ENCODE assay signal across 9 cellular contexts in genomic region chr6:52087498-52087999, GRCh38. TPM values are rescaled to one million over a fixed set of nuclear protein-coding genes. Genes with fewer than 3 reads are reported as not detected.
DNase-seq lines count a peak whose midpoint lies in the region; ATAC-seq, FAIRE-seq and TF ChIP-seq lines count a peak whose summit lies in the region.
"Had no signal": no experiment of that assay in that cellular context is flagged by ENCODE, and none has a peak within 500 bp of the region (broad histone marks: within the 10 kb centered on the region; RNA-seq: fewer than 3 reads in every experiment).

PKHD1 (minus strand) TSS chr6:52087613; CDS start chr6:52084933, 2,680 bp downstream.

- H4K8ac ChIP-seq in mesendoderm (ENCODE audit: low read depth, low read length): no peak within 1 kb of the TSS

- no peaks in the 10 kb centered on the region for H3K9me3 ChIP-seq in astrocyte (ENCODE audit: insufficient read depth, low read depth, low read length)

- DNase-seq in DMS53 treated with DMSO at 0.1 percent for 48 hours (lab: John Stamatoyannopoulos, UW; ENCODE audit: unreplicated experiment) (peak; percentile 90), HPDE6-E6E7 (ENCODE audit: extremely low spot score) (peak; percentile 41), astrocyte (ENCODE audit: low read depth) (no peak), mesendoderm (peak; percentile 63), NCI-H1417 (lab: John Stamatoyannopoulos, UW) (no peak)
- no peak for DNase-seq in activated T-cell treated with anti-CD3 and anti-CD28 coated beads, Interleukin-2, amount 50 U/mL, for 1 hour
- no peak for DNase-seq in activated CD4-positive, CD25-positive, alpha-beta regulatory T cell (lab: John Stamatoyannopoulos, UW)
- DNase-seq: SIG-M5 had no signal

- H3K79me1 ChIP-seq in mesendoderm (ENCODE audit: low read length): no peaks in the 10 kb centered on the region

- no peak within 1 kb of the TSS for H3K23ac ChIP-seq in mesendoderm (ENCODE audit: low read length)

- H4K5ac ChIP-seq in mesendoderm (ENCODE audit: low read length): no peak within 1 kb of the TSS

- H3K36me3 ChIP-seq in astrocyte (ENCODE audit: insufficient read depth, low read length) (no peaks in the 10 kb centered on the region), mesendoderm (ENCODE audit: control insufficient read depth, insufficient read depth, low read length) (no peaks in the 10 kb centered on the region)

- H2BK120ac ChIP-seq in mesendoderm (ENCODE audit: low read depth, low read length): no peak within 1 kb of the TSS

- H3K4me1 Mint-ChIP-seq in astrocyte (ENCODE audit: low read depth, unreplicated experiment): peaks cover 10% of the 10 kb centered on the region
- H3K4me1 Mint-ChIP-seq in stimulated activated memory B cell treated with anti-CD40 and anti-IgM and Interleukin-4, amounts not matched to agents 10 μg/mL and 1 μg/mL and 100 μg/mL, for 72 hours: no peaks in the 10 kb centered on the region

- no peak within 1 kb of the TSS for H2AK5ac ChIP-seq in mesendoderm (ENCODE audit: low read length)

- H3K4me1 ChIP-seq in astrocyte (ENCODE audit: insufficient read depth, low read length): no peaks in the 10 kb centered on the region
- no peaks in the 10 kb centered on the region for H3K4me1 ChIP-seq in mesendoderm (ENCODE audit: control insufficient read depth, low read depth, low read length)

- H3K4me3 ChIP-seq in astrocyte (ENCODE audit: insufficient read depth, low read depth, low read length): no peak within 1 kb of the TSS
- H3K4me3 ChIP-seq in mesendoderm (ENCODE audit: low read length): no peak within 1 kb of the TSS

- no peak for ATAC-seq in stimulated activated memory B cell treated with anti-CD40 and anti-IgM and Interleukin-4, amounts not matched to agents 10 μg/mL and 1 μg/mL and 100 μg/mL, for 72 hours

- H3K27me3 Mint-ChIP-seq in astrocyte (ENCODE audit: low read depth, unreplicated experiment): no peaks in the 10 kb centered on the region
- H3K27me3 Mint-ChIP-seq in stimulated activated memory B cell treated with anti-CD40 and anti-IgM and Interleukin-4, amounts not matched to agents 10 μg/mL and 1 μg/mL and 100 μg/mL, for 72 hours: peaks cover 25% of the 10 kb centered on the region

- peak within 1 kb of the TSS; percentile 75 for H2BK15ac ChIP-seq in mesendoderm (replicated peaks; ENCODE audit: low read depth)

- H3K4me3 Mint-ChIP-seq in astrocyte (ENCODE audit: unreplicated experiment): no peak within 1 kb of the TSS
- no peak within 1 kb of the TSS for H3K4me3 Mint-ChIP-seq in stimulated activated memory B cell treated with anti-CD40 and anti-IgM and Interleukin-4, amounts not matched to agents 10 μg/mL and 1 μg/mL and 100 μg/mL, for 72 hours

- H2BK5ac ChIP-seq in mesendoderm (ENCODE audit: low read length): no peak within 1 kb of the TSS

- H3K27ac Mint-ChIP-seq in astrocyte (ENCODE audit: unreplicated experiment): peak within 1 kb of the TSS; percentile 44
- no peak within 1 kb of the TSS for H3K27ac Mint-ChIP-seq in stimulated activated memory B cell treated with anti-CD40 and anti-IgM and Interleukin-4, amounts not matched to agents 10 μg/mL and 1 μg/mL and 100 μg/mL, for 72 hours

- H3K56ac ChIP-seq in mesendoderm (ENCODE audit: low read length): peak within 1 kb of the TSS; percentile 9

- H3K4ac ChIP-seq in mesendoderm (ENCODE audit: low read depth, low read length): no peak within 1 kb of the TSS

- H3K4me2 ChIP-seq in astrocyte (ENCODE audit: low read length): no peak within 1 kb of the TSS
- H3K4me2 ChIP-seq in mesendoderm (ENCODE audit: low read length): no peak within 1 kb of the TSS

- FAIRE-seq in astrocyte (lab: Jason Lieb, UNC): no peak

- no peaks in the 10 kb centered on the region for H3K27me3 ChIP-seq in astrocyte (ENCODE audit: insufficient read depth, low read length)
- no peaks in the 10 kb centered on the region for H3K27me3 ChIP-seq in mesendoderm (ENCODE audit: insufficient read depth, low read length, poor library complexity)

- no peaks in the 10 kb centered on the region for H3K36me3 Mint-ChIP-seq in astrocyte (ENCODE audit: low read depth, unreplicated experiment)
- no peaks in the 10 kb centered on the region for H3K36me3 Mint-ChIP-seq in stimulated activated memory B cell treated with anti-CD40 and anti-IgM and Interleukin-4, amounts not matched to agents 10 μg/mL and 1 μg/mL and 100 μg/mL, for 72 hours

- no peak within 1 kb of the TSS for H3K27ac ChIP-seq in astrocyte (ENCODE audit: low read depth, low read length)
- no peak within 1 kb of the TSS for H3K27ac ChIP-seq in mesendoderm (ENCODE audit: low read depth, low read length)

- H4K20me1 ChIP-seq in astrocyte (ENCODE audit: insufficient read depth, low read length): no peaks in the 10 kb centered on the region

- no peak for TF ChIP-seq CTCF in astrocyte (IDR thresholded peaks at IDR 0.05; ENCODE audit: insufficient read depth, low read depth, low read length)

- no CpG with 5 or more reads among the region's 7 CpGs for WGBS in mesendoderm (ENCODE audit: extremely low coverage, insufficient coverage, low lambda C conversion rate)

- no peak within 1 kb of the TSS for H2AFZ ChIP-seq in astrocyte (ENCODE audit: low read depth, low read length)

- H3K9me3 Mint-ChIP-seq in astrocyte (ENCODE audit: unreplicated experiment): no peaks in the 10 kb centered on the region
- H3K9me3 Mint-ChIP-seq in stimulated activated memory B cell treated with anti-CD40 and anti-IgM and Interleukin-4, amounts not matched to agents 10 μg/mL and 1 μg/mL and 100 μg/mL, for 72 hours: no peaks in the 10 kb centered on the region

- H3K9ac ChIP-seq in astrocyte (ENCODE audit: low read length): no peak within 1 kb of the TSS
- H3K9ac ChIP-seq in mesendoderm (ENCODE audit: low read length): no peak within 1 kb of the TSS

- H3K18ac ChIP-seq in mesendoderm (ENCODE audit: low read length): no peak within 1 kb of the TSS

- no peaks in the 10 kb centered on the region for H3K79me2 ChIP-seq in astrocyte (ENCODE audit: insufficient read depth, low read length)
- no peaks in the 10 kb centered on the region for H3K79me2 ChIP-seq in mesendoderm (ENCODE audit: control insufficient read depth, insufficient read depth, low read length)

RNA-seq across cellular contexts. Expression of gene PKHD1, which starts in this region (rescaled TPM):
- total RNA-seq in astrocyte: 0.16 and 0.17 TPM in 2 replicates
- polyA plus RNA-seq in mesendoderm (2013, experiment 1 of 2): 0.04 TPM
- polyA plus RNA-seq in mesendoderm (2013, experiment 2 of 2): 0.03 TPM

Comparison
In these comparisons a context has a peak if more than half of its experiments do, and no peak if none do; other contexts are left out.
1. DNase-seq: peak in DMS53 treated with DMSO at 0.1 percent for 48 hours (single experiment), HPDE6-E6E7 (single experiment) and mesendoderm (single experiment); none in astrocyte (single experiment), NCI-H1417 (0 of 3), activated T-cell treated with anti-CD3 and anti-CD28 coated beads, Interleukin-2, amount 50 U/mL, for 1 hour (single experiment) and activated CD4-positive, CD25-positive, alpha-beta regulatory T cell (0 of 4).